8 cellular contexts compared by ENCODE assay signal in genomic region chr22:25564979-25565677, GRCh38. TPM values are rescaled to one million over a fixed set of nuclear protein-coding genes. Genes with fewer than 3 reads are reported as not detected.
DNase-seq lines count a peak whose midpoint lies in the region; ATAC-seq and TF ChIP-seq lines count a peak whose summit lies in the region.

No MANE protein-coding gene starts in this region.

- H3K27me3 Mint-ChIP-seq in activated CD8-positive, alpha-beta T cell treated with anti-CD3 and anti-CD28 coated beads, Interleukin-2, amount 10 ng/mL, durations not matched to agents 7 days and 5 days (ENCODE audit: low read depth), result no peaks in the 10 kb centered on the region

- ATAC-seq in activated CD8-positive, alpha-beta T cell treated with anti-CD3 and anti-CD28 coated beads, Interleukin-2, amount 10 ng/mL, durations not matched to agents 7 days and 5 days, result peak; percentile 37
- ATAC-seq in GM21360 (IDR thresholded peaks at IDR 0.05; ENCODE audit: unreplicated experiment), result no peak

- POLR2A ChIA-PET in activated CD8-positive, alpha-beta T cell treated with anti-CD3 and anti-CD28 coated beads, Interleukin-2, amount 10 ng/mL, durations not matched to agents 7 days and 5 days (lab: Charles Lee), result interaction anchor here (0.6 to 1.8 kb wide), 2 partner anchors 8 to 163 kb away, joined by 3 to 6 read pairs; no protein-coding TSS in a partner anchor

- H3K27ac Mint-ChIP-seq in activated CD8-positive, alpha-beta T cell treated with anti-CD3 and anti-CD28 coated beads, Interleukin-2, amount 10 ng/mL, durations not matched to agents 7 days and 5 days, result peak overlapping the region; percentile 95

- peaks cover 10% of the 10 kb centered on the region for H3K4me1 ChIP-seq in osteoblast (ENCODE audit: insufficient read depth, low read length)

- peaks cover 6% of the 10 kb centered on the region for H4K20me1 ChIP-seq in osteoblast (ENCODE audit: insufficient read depth, low read length)

- peaks cover 51% of the 10 kb centered on the region for H3K4me1 Mint-ChIP-seq in activated CD8-positive, alpha-beta T cell treated with anti-CD3 and anti-CD28 coated beads, Interleukin-2, amount 10 ng/mL, durations not matched to agents 7 days and 5 days (ENCODE audit: low read depth)

- no peaks in the 10 kb centered on the region for H3K9me3 ChIP-seq in osteoblast (ENCODE audit: low read depth, low read length)

- H3K4me2 ChIP-seq in osteoblast (ENCODE audit: insufficient read depth, low read length), result peak overlapping the region; percentile 86

- peaks cover 23% of the 10 kb centered on the region for H3K36me3 Mint-ChIP-seq in activated CD8-positive, alpha-beta T cell treated with anti-CD3 and anti-CD28 coated beads, Interleukin-2, amount 10 ng/mL, durations not matched to agents 7 days and 5 days (ENCODE audit: low read depth)

- H3K79me2 ChIP-seq in osteoblast (ENCODE audit: insufficient read depth, low read length), result no peaks in the 10 kb centered on the region

- TF ChIP-seq CTCF in foreskin fibroblast (IDR thresholded peaks at IDR 0.05; ENCODE audit: low read depth, low read length) (no peak), osteoblast (IDR thresholded peaks at IDR 0.05; ENCODE audit: extremely low read depth, low read depth, low read length) (no peak)

- H3K36me3 ChIP-seq in osteoblast (ENCODE audit: insufficient read depth, low read length), result no peaks in the 10 kb centered on the region

- peaks cover 12% of the 10 kb centered on the region for H3K27me3 ChIP-seq in osteoblast (ENCODE audit: insufficient read depth, low read length)

- H3K27ac ChIP-seq in osteoblast (ENCODE audit: low read depth, low read length), result no peak overlapping the region

- H3K4me3 Mint-ChIP-seq in activated CD8-positive, alpha-beta T cell treated with anti-CD3 and anti-CD28 coated beads, Interleukin-2, amount 10 ng/mL, durations not matched to agents 7 days and 5 days, result peak overlapping the region; percentile 98

- DNase-seq in NCI-H524 (lab: John Stamatoyannopoulos, UW) (peak; percentile 23 to 44), NCI-H524 treated with DMSO at 0.1 percent for 48 hours (lab: John Stamatoyannopoulos, UW) (no peak), HK-2 (ENCODE audit: unreplicated experiment) (peak; percentile 21), foreskin fibroblast (peak in 1 of 2 donors; percentile 40), osteoblast (ENCODE audit: insufficient read length, low spot score, missing footprints) (peak; percentile 73), NCI-H1930 (lab: John Stamatoyannopoulos, UW) (no peak)
- DNase-seq in activated CD8-positive, alpha-beta T cell treated with anti-CD3 and anti-CD28 coated beads, Interleukin-2, amount 10 ng/mL, durations not matched to agents 7 days and 5 days, result peak; percentile 38

- peak overlapping the region; percentile 41 to 59 for H3K4me3 ChIP-seq in foreskin fibroblast (ENCODE audit: low read depth in 1 of 2, low read length in 2 of 2)
- peak overlapping the region; percentile 76 for H3K4me3 ChIP-seq in osteoblast (ENCODE audit: insufficient read depth, low read length)

- no peaks in the 10 kb centered on the region for H3K9me3 Mint-ChIP-seq in activated CD8-positive, alpha-beta T cell treated with anti-CD3 and anti-CD28 coated beads, Interleukin-2, amount 10 ng/mL, durations not matched to agents 7 days and 5 days (ENCODE audit: insufficient read depth)

- H2AFZ ChIP-seq in osteoblast (ENCODE audit: low read length), result peak overlapping the region; percentile 78

- CTCF ChIA-PET in activated CD8-positive, alpha-beta T cell treated with anti-CD3 and anti-CD28 coated beads, Interleukin-2, amount 10 ng/mL, durations not matched to agents 7 days and 5 days (lab: Charles Lee), result interaction anchor here (0.7 to 5.2 kb wide), 8 partner anchors 10 to 718 kb away, joined by 3 to 43 read pairs (median 6); no protein-coding TSS in a partner anchor

RNA-seq across cellular contexts. Expression of gene GRK3, which starts 0.7 kb away (rescaled TPM):
- 10 to 100 TPM; 35.0 to 36.6 TPM for total RNA-seq in activated CD8-positive, alpha-beta T cell treated with anti-CD3 and anti-CD28 coated beads, Interleukin-2, amount 10 ng/mL, durations not matched to agents 7 days and 5 days
- total RNA-seq in osteoblast, result 1.8 and 2.7 TPM in 2 replicates

Comparison
In these comparisons a context has a peak if more than half of its experiments do, and no peak if none do; other contexts are left out.
1. DNase-seq: peak in NCI-H524 (2 of 2), HK-2 (single experiment), activated CD8-positive, alpha-beta T cell treated with anti-CD3 and anti-CD28 coated beads, Interleukin-2, amount 10 ng/mL, durations not matched to agents 7 days and 5 days (single experiment) and osteoblast (single experiment); none in NCI-H524 treated with DMSO at 0.1 percent for 48 hours (single experiment) and NCI-H1930 (0 of 2).